ENCODE assay signal across 6 cellular contexts in the genomic region with DNA sequence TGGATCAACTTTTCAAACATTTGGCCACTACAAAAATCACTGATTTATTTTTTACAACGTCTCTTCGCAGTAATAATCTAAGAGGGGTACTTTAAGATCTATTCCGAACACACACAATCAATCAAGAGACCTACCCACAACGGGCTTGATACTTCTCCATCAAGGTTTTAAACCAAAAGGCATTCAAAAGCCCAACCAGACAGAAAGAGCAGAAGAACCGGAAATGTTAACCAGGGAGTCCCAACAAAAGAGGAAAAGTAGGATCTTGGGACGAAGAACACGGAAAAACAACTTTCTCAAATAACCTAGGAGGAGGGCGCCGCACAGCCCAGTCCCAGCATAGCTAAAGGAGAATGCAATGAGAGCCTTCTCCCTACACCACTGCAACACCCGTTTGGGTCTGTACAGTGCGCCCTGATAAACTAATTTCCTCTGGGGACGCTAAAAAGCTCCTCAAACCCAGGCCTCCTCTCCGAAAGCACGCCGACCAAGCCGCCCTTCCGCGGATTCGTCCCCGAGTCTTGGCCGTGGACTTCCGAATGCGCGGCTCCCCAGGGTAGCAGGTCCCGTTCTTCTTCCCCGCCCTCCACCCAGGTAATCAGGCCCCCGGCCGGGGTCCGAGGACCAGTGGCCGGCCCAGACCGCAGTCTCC. TPM values are rescaled to one million over a fixed set of nuclear protein-coding genes. Genes with fewer than 3 reads are reported as not detected.
A peak's percentile ranks its signal among the peaks of the same experiment; 100 is the strongest.
DNase-seq lines count a peak whose midpoint lies in the region; ATAC-seq and TF ChIP-seq lines count a peak whose summit lies in the region.

No MANE protein-coding gene starts in this region.

- H3K27ac ChIP-seq in AG04450 (ENCODE audit: low read depth, low read length), result peak overlapping the region; percentile 65

- no peak for TF ChIP-seq CTCF in AG04450 (IDR thresholded peaks at IDR 0.05; ENCODE audit: low read depth, low read length)

- peak overlapping the region; percentile 84 for H3K4me3 Mint-ChIP-seq in activated CD4-positive, alpha-beta T cell treated with anti-CD3 and anti-CD28 coated beads, Interleukin-2, amount 10 ng/mL, durations not matched to agents 7 days and 5 days

- H3K4me3 ChIP-seq in AG04450 (ENCODE audit: low read depth, low read length) (peak overlapping the region; percentile 94), H7 (ENCODE audit: insufficient read depth, low read depth, low read length) (peak overlapping the region; percentile 99)

- H3K27me3 Mint-ChIP-seq in activated CD4-positive, alpha-beta T cell treated with anti-CD3 and anti-CD28 coated beads, Interleukin-2, amount 10 ng/mL, durations not matched to agents 7 days and 5 days, result no peaks in the 10 kb centered on the region

- H3K36me3 Mint-ChIP-seq in activated CD4-positive, alpha-beta T cell treated with anti-CD3 and anti-CD28 coated beads, Interleukin-2, amount 10 ng/mL, durations not matched to agents 7 days and 5 days (ENCODE audit: low read depth), result peaks cover 30% of the 10 kb centered on the region

- peak overlapping the region; percentile 83 for H3K27ac Mint-ChIP-seq in activated CD4-positive, alpha-beta T cell treated with anti-CD3 and anti-CD28 coated beads, Interleukin-2, amount 10 ng/mL, durations not matched to agents 7 days and 5 days

- peaks cover 24% of the 10 kb centered on the region for H3K36me3 ChIP-seq in H7 (replicated peaks; ENCODE audit: control insufficient read depth, insufficient read depth, low read length)

- peaks cover 39% of the 10 kb centered on the region for H3K4me1 Mint-ChIP-seq in activated CD4-positive, alpha-beta T cell treated with anti-CD3 and anti-CD28 coated beads, Interleukin-2, amount 10 ng/mL, durations not matched to agents 7 days and 5 days

- CTCF ChIA-PET in AG04450 (lab: Charles Lee), result interaction anchor here (2.0 kb wide), 1 partner anchor 13 kb away, joined by 9 read pairs; no protein-coding TSS in a partner anchor
- CTCF ChIA-PET in activated CD4-positive, alpha-beta T cell treated with anti-CD3 and anti-CD28 coated beads, Interleukin-2, amount 10 ng/mL, durations not matched to agents 7 days and 5 days (lab: Charles Lee), result interaction anchor here (1.0 to 1.6 kb wide), 6 partner anchors 9 to 402 kb away, joined by 3 to 4 read pairs (median 4); no protein-coding TSS in a partner anchor

- ATAC-seq in left lobe of liver, result peak; percentile 24

- H3K9me3 Mint-ChIP-seq in activated CD4-positive, alpha-beta T cell treated with anti-CD3 and anti-CD28 coated beads, Interleukin-2, amount 10 ng/mL, durations not matched to agents 7 days and 5 days, result no peaks in the 10 kb centered on the region

- peaks cover 3% of the 10 kb centered on the region; the same call in 1 of the 2 replicates for H3K9me3 ChIP-seq in AG04450 (ENCODE audit: control insufficient read depth, insufficient read depth, low read length)

- POLR2A ChIA-PET in AG04450 (lab: Yijun Ruan, JAX), result interaction anchor here (0.8 kb wide), 1 partner anchor 9 kb away, joined by 3 read pairs; no protein-coding TSS in a partner anchor
- POLR2A ChIA-PET in activated CD4-positive, alpha-beta T cell treated with anti-CD3 and anti-CD28 coated beads, Interleukin-2, amount 10 ng/mL, durations not matched to agents 7 days and 5 days (lab: Charles Lee), result no interaction called here

- H3K27me3 ChIP-seq in AG04450 (ENCODE audit: control insufficient read depth, insufficient read depth, low read length), result no peaks in the 10 kb centered on the region
- no peaks in the 10 kb centered on the region for H3K27me3 ChIP-seq in H7 (ENCODE audit: control insufficient read depth, insufficient read depth, low read length)

- no peak for DNase-seq in AG04450 (ENCODE audit: low read depth, low spot score)
- no peak for DNase-seq in H7
- DNase-seq in activated CD4-positive, alpha-beta T cell treated with anti-CD3 and anti-CD28 coated beads, Interleukin-2, amount 10 ng/mL, durations not matched to agents 7 days and 5 days, result peak; percentile 47
- no peak for DNase-seq in left lobe of liver (ENCODE audit: low spot score)
- no peak for DNase-seq in NCI-H524 (lab: John Stamatoyannopoulos, UW)
- no peak for DNase-seq in inferior parietal cortex (ENCODE audit: extremely low spot score)

RNA-seq across cellular contexts. Expression of a gene that starts 0.6 kb away (rescaled TPM):
- polyA plus RNA-seq in AG04450 (2011; rRNA removed), result 283 and 393 TPM in 2 replicates
- polyA minus RNA-seq in AG04450 (2011; rRNA and poly(A)+ RNA removed), result 36.3 and 49.0 TPM in 2 replicates
- 237 and 308 TPM in 2 replicates for total RNA-seq in H7 (2014; rRNA removed; shearing (Covaris generic))
- total RNA-seq in activated CD4-positive, alpha-beta T cell treated with anti-CD3 and anti-CD28 coated beads, Interleukin-2, amount 10 ng/mL, durations not matched to agents 7 days and 5 days, result 100 to 1,000 TPM; 328 to 370 TPM
- 109 TPM for total RNA-seq in left lobe of liver

RNA-seq across cellular contexts. Expression of a gene that starts 7.1 kb away (rescaled TPM):
- polyA plus RNA-seq in AG04450 (2011; rRNA removed), result 7.2 and 8.7 TPM in 2 replicates
- polyA minus RNA-seq in AG04450 (2011; rRNA and poly(A)+ RNA removed), result 8.1 and 10.9 TPM in 2 replicates
- 6.8 and 25.3 TPM in 2 replicates for total RNA-seq in H7 (2014; rRNA removed; shearing (Covaris generic))
- 1 to 10 TPM; 4.0 to 7.4 TPM for total RNA-seq in activated CD4-positive, alpha-beta T cell treated with anti-CD3 and anti-CD28 coated beads, Interleukin-2, amount 10 ng/mL, durations not matched to agents 7 days and 5 days
- total RNA-seq in left lobe of liver, result 17.7 TPM

RNA-seq across cellular contexts. Expression of a gene that starts 18.7 kb away (rescaled TPM):
- polyA plus RNA-seq in AG04450 (2011; rRNA removed), result 0.02 and 0.06 TPM in 2 replicates
- 0.14 TPM in 1 of 2 replicates, not detected in the other for polyA minus RNA-seq in AG04450 (2011; rRNA and poly(A)+ RNA removed)
- 0.78 and 0.83 TPM in 2 replicates for total RNA-seq in H7 (2014; rRNA removed; shearing (Covaris generic))
- under 1 TPM; 0.67 to 0.96 TPM for total RNA-seq in activated CD4-positive, alpha-beta T cell treated with anti-CD3 and anti-CD28 coated beads, Interleukin-2, amount 10 ng/mL, durations not matched to agents 7 days and 5 days
- 0.08 TPM for total RNA-seq in left lobe of liver

RNA-seq across cellular contexts. Expression of a gene that starts 37.0 kb away (rescaled TPM):
- polyA plus RNA-seq in AG04450 (2011; rRNA removed), result 59.3 and 65.3 TPM in 2 replicates
- 54.5 and 58.4 TPM in 2 replicates for polyA minus RNA-seq in AG04450 (2011; rRNA and poly(A)+ RNA removed)
- total RNA-seq in H7 (2014; rRNA removed; shearing (Covaris generic)), result 195 and 196 TPM in 2 replicates
- 10 to 100 TPM; 50.4 to 53.3 TPM for total RNA-seq in activated CD4-positive, alpha-beta T cell treated with anti-CD3 and anti-CD28 coated beads, Interleukin-2, amount 10 ng/mL, durations not matched to agents 7 days and 5 days
- 25.9 TPM for total RNA-seq in left lobe of liver

RNA-seq across cellular contexts. Expression of a gene that starts 45.2 kb away (rescaled TPM):
- polyA plus RNA-seq in AG04450 (2011; rRNA removed), result not detected in 2 replicates
- polyA minus RNA-seq in AG04450 (2011; rRNA and poly(A)+ RNA removed), result not detected in 2 replicates
- total RNA-seq in H7 (2014; rRNA removed; shearing (Covaris generic)), result 28.2 and 38.8 TPM in 2 replicates
- not detected for total RNA-seq in activated CD4-positive, alpha-beta T cell treated with anti-CD3 and anti-CD28 coated beads, Interleukin-2, amount 10 ng/mL, durations not matched to agents 7 days and 5 days
- not detected for total RNA-seq in left lobe of liver
